ENCODE assay signal across 18 cellular contexts in the genomic region with DNA sequence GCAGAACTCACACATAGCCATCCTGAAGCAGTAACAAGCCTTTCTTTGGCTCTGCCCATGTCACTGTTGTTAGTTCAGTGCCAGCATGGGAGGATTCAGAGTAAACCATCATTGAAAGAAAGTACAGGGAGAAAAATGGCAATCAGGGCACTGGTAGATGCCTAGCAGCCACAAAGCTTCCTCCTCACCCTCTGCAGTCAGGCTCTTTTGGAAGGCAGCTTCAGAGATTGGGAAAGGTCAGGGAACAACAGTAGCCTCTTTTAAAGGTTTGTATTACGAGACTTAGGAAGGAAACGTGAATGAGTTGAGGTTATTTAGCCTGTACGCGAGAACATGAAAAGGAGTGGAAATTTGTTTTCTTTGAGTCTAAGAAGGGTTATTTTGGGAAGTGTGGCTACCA. TPM values are rescaled to one million over a fixed set of nuclear protein-coding genes. Genes with fewer than 3 reads are reported as not detected.
DNase-seq lines count a peak whose midpoint lies in the region; ATAC-seq and TF ChIP-seq lines count a peak whose summit lies in the region.
"Had no signal": no experiment of that assay in that cellular context is flagged by ENCODE, and none has a peak within 500 bp of the region (broad histone marks: within the 10 kb centered on the region; RNA-seq: fewer than 3 reads in every experiment).

No MANE protein-coding gene starts in this region.

- intact Hi-C loops in esophagus muscularis mucosa (cut with DNase I) (no loop called here), left lung (cut with DNase I) (no loop called here)

- H3K36me3 ChIP-seq in esophagus muscularis mucosa (peaks cover 0 to 9% (median 2%) of the 10 kb centered on the region in 4 donors), left lung (peaks cover 0 to 3% of the 10 kb centered on the region in 2 donors), suprapubic skin (no peaks in the 10 kb centered on the region)

- H3K4me1 ChIP-seq in esophagus muscularis mucosa, result peaks cover 19 to 28% (median 24%) of the 10 kb centered on the region in 4 donors
- peaks cover 0 to 3% of the 10 kb centered on the region in 2 donors for H3K4me1 ChIP-seq in left lung
- peaks cover 15% of the 10 kb centered on the region for H3K4me1 ChIP-seq in suprapubic skin

- peak; percentile 20 for DNase-seq in NCI-H2227 treated with DMSO at 0.1 percent for 48 hours (lab: John Stamatoyannopoulos, UW)
- no peak for DNase-seq in NCI-H2227 (lab: John Stamatoyannopoulos, UW; ENCODE audit: unreplicated experiment)
- no peak for DNase-seq in esophagus muscularis mucosa (ENCODE audit: extremely low spot score)
- no peak for DNase-seq in left lung
- no peak for DNase-seq in suprapubic skin (ENCODE audit: low spot score in 2 of 2)
- no peak for DNase-seq in RPMI8226
- DNase-seq in NOMO-1 (lab: John Stamatoyannopoulos, UW; ENCODE audit: unreplicated experiment in 2 of 2), result no peak
- DNase-seq in RKO (ENCODE audit: low spot score), result no peak
- DNase-seq: activated T-cell treated with anti-CD3 and anti-CD28 coated beads for 4 hours; C1 segment of cervical spinal cord; effector memory CD4-positive, alpha-beta T cell; NCI-H1048; stimulated activated naive CD4-positive, alpha-beta T cell had no signal

- H3K9me3 ChIP-seq in esophagus muscularis mucosa (no peaks in the 10 kb centered on the region), left lung (no peaks in the 10 kb centered on the region), suprapubic skin (no peaks in the 10 kb centered on the region)

- H3K4me3 ChIP-seq in esophagus muscularis mucosa (no peak overlapping the region), left lung (no peak overlapping the region), suprapubic skin (no peak overlapping the region)
- H3K4me3 ChIP-seq: K562, lung had no signal

- TF ChIP-seq POLR2A in esophagus muscularis mucosa (IDR thresholded peaks at IDR 0.05; ENCODE audit: low read depth) (no peak), suprapubic skin (IDR thresholded peaks at IDR 0.05) (no peak)

- no peaks in the 10 kb centered on the region for H3K27me3 ChIP-seq in esophagus muscularis mucosa
- H3K27me3 ChIP-seq in left lung, result no peaks in the 10 kb centered on the region
- H3K27me3 ChIP-seq in suprapubic skin, result no peaks in the 10 kb centered on the region

- TF ChIP-seq CTCF in esophagus muscularis mucosa (IDR thresholded peaks at IDR 0.05) (no peak), left lung (IDR thresholded peaks at IDR 0.05) (no peak), suprapubic skin (IDR thresholded peaks at IDR 0.05) (no peak)

- ATAC-seq in left lung, result peak; percentile 16
- ATAC-seq: activated naive CD4-positive, alpha-beta T cell treated with anti-CD3 and anti-CD28 coated beads, Interleukin-2, amount 50 U/mL, for 72 hours; natural killer cell treated with Interleukin-12 subunit alpha and Interleukin-12 subunit beta and Interleukin-15 and Interleukin-18, amount 100 ng/mL, for 72 hours had no signal

- no peak for TF ChIP-seq EP300 in esophagus muscularis mucosa (IDR thresholded peaks at IDR 0.05)
- TF ChIP-seq EP300 in suprapubic skin (IDR thresholded peaks at IDR 0.05), result no peak

- 51% methylated on average over 4 of the region's 4 CpGs for WGBS in esophagus muscularis mucosa
- 61% methylated on average over 4 of the region's 4 CpGs for WGBS in suprapubic skin

- H3K27ac ChIP-seq in esophagus muscularis mucosa (replicated peaks in 1 of 4), result peak overlapping the region in 3 of 4 donors; percentile 21 to 51 (median 44)
- H3K27ac ChIP-seq in left lung, result no peak overlapping the region
- peak overlapping the region; percentile 4 for H3K27ac ChIP-seq in suprapubic skin

RNA-seq across cellular contexts. Expression of a gene that starts 15.9 kb away (rescaled TPM):
- total RNA-seq in esophagus muscularis mucosa, result 10 to 100 TPM; 33.2 to 47.0 (median 36.2) TPM
- 10 to 100 TPM; 28.3 to 32.5 TPM for total RNA-seq in left lung
- total RNA-seq in suprapubic skin, result 10 to 100 TPM; 19.6 to 52.5 (median 27.5) TPM

RNA-seq across cellular contexts. Expression of a gene that starts 22.2 kb away (rescaled TPM):
- 1 to 10 TPM; 2.5 to 4.7 (median 3.6) TPM for total RNA-seq in esophagus muscularis mucosa
- 10 to 100 TPM in 1 of 2 donors, 1 to 10 TPM in 1; 9.9 to 21.9 TPM for total RNA-seq in left lung
- total RNA-seq in suprapubic skin, result 10 to 100 TPM; 28.0 to 99.9 (median 35.5) TPM
- total RNA-seq: A172 had no signal

Comparison
In these comparisons a context has a peak if more than half of its experiments do, and no peak if none do; other contexts are left out.
1. H3K27ac ChIP-seq: peak in esophagus muscularis mucosa (3 of 4) and suprapubic skin (single experiment); none in left lung (0 of 2).